In the genomic region with DNA sequence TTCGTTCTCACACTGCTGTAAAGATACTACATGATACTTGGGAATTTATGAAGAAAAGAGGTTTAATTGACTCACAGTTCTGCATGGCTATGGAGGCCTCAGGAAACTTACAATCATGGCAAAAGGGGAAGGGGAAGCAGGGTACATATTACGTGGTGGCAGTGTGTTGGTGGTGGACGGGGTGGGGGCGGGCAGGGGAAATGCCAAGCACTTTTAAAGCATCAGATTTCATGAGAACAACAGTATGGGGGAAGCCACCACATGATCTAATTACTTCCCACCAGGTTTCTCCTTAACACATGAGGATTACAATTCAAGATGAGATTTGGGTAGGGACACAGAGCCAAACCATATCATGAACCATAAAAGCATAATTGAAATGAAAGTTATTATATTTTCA, we compare ENCODE assay signal across 40 cellular contexts.
"Had no signal": no experiment of that assay in that cellular context is flagged by ENCODE, and none has a peak within 500 bp of the region (broad histone marks: within the 10 kb centered on the region; RNA-seq: fewer than 3 reads in every experiment).

No MANE protein-coding gene starts in this region.

- H3K27ac Mint-ChIP-seq: activated B cell treated with CpG ODN at 0.5 μM for 24 hours; activated CD4-positive, alpha-beta memory T cell treated with anti-CD3 and anti-CD28 coated beads for 36 hours; activated CD4-positive, alpha-beta T cell treated with anti-CD3 and anti-CD28 coated beads, Interleukin-2, amount 10 ng/mL, durations not matched to agents 24 days and 14 days; activated CD8-positive, alpha-beta T cell treated with anti-CD3 and anti-CD28 coated beads for 36 hours; activated naive CD4-positive, alpha-beta T cell treated with anti-CD3 and anti-CD28 coated beads for 36 hours; activated naive CD4-positive, alpha-beta T cell treated with anti-CD3 and anti-CD28 coated beads, Interleukin-2, amount 50 U/mL, for 72 hours; activated naive CD8-positive, alpha-beta T cell treated with anti-CD3 and anti-CD28 coated beads for 36 hours; activated T-cell treated with anti-CD3 and anti-CD28 coated beads, Interleukin-2, amount 50 U/mL, for 72 hours; activated T-helper 1 cell treated with anti-CD3 and anti-CD28 coated beads, Interleukin-12 subunit alpha, Interleukin-12 subunit beta, Interleukin-2, Interleukin-4 antibody, amounts not matched to agents 30 ng/mL and 10 ng/mL and 1 ng/mL, durations not matched to agents 14 hours and 24 hours and 36 hours; activated T-helper 17 cell treated with anti-CD3 and anti-CD28 coated beads, Interleukin-2, amount 50 U/mL, for 72 hours; T-helper 1 cell treated with Interleukin-12 subunit alpha and Interleukin-12 subunit beta and Interleukin-4 antibody, amounts not matched to agents 30 μg/mL and 1 μg/mL, for 36 hours; T-helper 2 cell treated with Interferon-gamma antibody and Interleukin-4, amounts not matched to agents 5 μg/mL and 100 μg/mL, for 36 hours had no signal

- H3K4me3 Mint-ChIP-seq: activated B cell treated with CpG ODN at 0.5 μM for 24 hours; activated CD4-positive, alpha-beta memory T cell treated with anti-CD3 and anti-CD28 coated beads for 36 hours; activated CD4-positive, alpha-beta T cell treated with anti-CD3 and anti-CD28 coated beads, Interleukin-2, amount 10 ng/mL, durations not matched to agents 24 days and 14 days; activated CD8-positive, alpha-beta T cell treated with anti-CD3 and anti-CD28 coated beads for 36 hours; activated naive CD4-positive, alpha-beta T cell treated with anti-CD3 and anti-CD28 coated beads for 36 hours; activated naive CD8-positive, alpha-beta T cell treated with anti-CD3 and anti-CD28 coated beads for 36 hours; activated T-cell treated with anti-CD3 and anti-CD28 coated beads, Interleukin-2, amount 50 U/mL, for 4 hours; activated T-cell treated with anti-CD3 and anti-CD28 coated beads, Interleukin-2, amount 50 U/mL, for 72 hours; activated T-helper 1 cell treated with anti-CD3 and anti-CD28 coated beads, Interleukin-12 subunit alpha, Interleukin-12 subunit beta, Interleukin-2, Interleukin-4 antibody, amounts not matched to agents 30 ng/mL and 10 ng/mL and 1 ng/mL, durations not matched to agents 14 hours and 24 hours and 36 hours; activated T-helper 17 cell treated with anti-CD3 and anti-CD28 coated beads, Interleukin-2, amount 50 U/mL, for 72 hours; central memory CD8-positive, alpha-beta T cell; T-helper 1 cell treated with Interleukin-12 subunit alpha and Interleukin-12 subunit beta and Interleukin-4 antibody, amounts not matched to agents 30 μg/mL and 1 μg/mL, for 36 hours; T-helper 2 cell treated with Interferon-gamma antibody and Interleukin-4, amounts not matched to agents 5 μg/mL and 100 μg/mL, for 36 hours had no signal

- H3K4me3 ChIP-seq: adrenal gland, body of pancreas, cardiac muscle cell had no signal

- H3K9me3 ChIP-seq: adrenal gland, body of pancreas had no signal

- H3K27me3 ChIP-seq: body of pancreas, brain microvascular endothelial cell, cardiac muscle cell had no signal

- H3K4me1 Mint-ChIP-seq: activated B cell treated with CpG ODN at 0.5 μM for 24 hours; activated CD4-positive, alpha-beta T cell treated with anti-CD3 and anti-CD28 coated beads, Interleukin-2, amount 10 ng/mL, durations not matched to agents 24 days and 14 days; activated naive CD8-positive, alpha-beta T cell treated with anti-CD3 and anti-CD28 coated beads for 36 hours; activated T-helper 17 cell treated with anti-CD3 and anti-CD28 coated beads, Interleukin-2, amount 50 U/mL, for 72 hours; central memory CD8-positive, alpha-beta T cell had no signal

- H3K27ac ChIP-seq: adrenal gland, body of pancreas, brain microvascular endothelial cell, cardiac muscle cell, VCaP had no signal

- FAIRE-seq: astrocyte, bronchial epithelial cell, TTC549 had no signal

- H3K36me3 ChIP-seq: adrenal gland, brain microvascular endothelial cell, cardiac muscle cell had no signal

- DNase-seq: activated B cell treated with CpG ODN at 0.5 μM for 24 hours; activated CD4-positive, alpha-beta memory T cell treated with anti-CD3 and anti-CD28 coated beads for 36 hours; activated CD4-positive, alpha-beta T cell treated with anti-CD3 and anti-CD28 coated beads for 4 hours; activated CD4-positive, alpha-beta T cell treated with anti-CD3 and anti-CD28 coated beads, Interleukin-2, amount 10 ng/mL, durations not matched to agents 24 days and 14 days; activated CD4-positive, alpha-beta T cell treated with anti-CD3 and anti-CD28 coated beads, Interleukin-2, amount 50 U/mL, for 1 hour; activated CD4-positive, alpha-beta T cell treated with anti-CD3 and anti-CD28 coated beads, Interleukin-2, amount 50 U/mL, for 4 hours; activated CD4-positive, CD25-positive, alpha-beta regulatory T cell treated with anti-CD3 and anti-CD28 coated beads, Interleukin-2, amount 50 U/mL, for 72 hours; activated CD8-positive, alpha-beta memory T cell treated with anti-CD3 and anti-CD28 coated beads, Interleukin-2, amount 50 U/mL, for 4 hours; activated CD8-positive, alpha-beta T cell treated with anti-CD3 and anti-CD28 coated beads for 36 hours; activated effector memory CD4-positive, alpha-beta T cell treated with anti-CD3 and anti-CD28 coated beads, Interleukin-2, amount 50 U/mL, for 16 hours; activated gamma-delta T cell treated with Interleukin-2 at 50 U/mL for 16 hours; activated naive CD4-positive, alpha-beta T cell; activated naive CD4-positive, alpha-beta T cell treated with anti-CD3 and anti-CD28 coated beads for 36 hours; activated naive CD4-positive, alpha-beta T cell treated with anti-CD3 and anti-CD28 coated beads, Interleukin-2, amount 50 U/mL, for 16 hours; activated naive CD8-positive, alpha-beta T cell treated with anti-CD3 and anti-CD28 coated beads for 36 hours; activated T-cell treated with anti-CD3 and anti-CD28 coated beads for 4 hours; activated T-cell treated with anti-CD3 and anti-CD28 coated beads, Interleukin-2, amount 50 U/mL, for 1 hour; activated T-cell treated with anti-CD3 and anti-CD28 coated beads, Interleukin-2, amount 50 U/mL, for 4 hours; activated T-cell treated with anti-CD3 and anti-CD28 coated beads, Interleukin-2, amount 50 U/mL, for 72 hours; adrenal gland; amniotic stem cell; aorta; body of pancreas; brain microvascular endothelial cell; caudate nucleus; cerebellar nuclear complex; T-helper 1 cell; T-helper 2 cell; T-helper 9 cell had no signal

- H3K4me1 ChIP-seq: adrenal gland, body of pancreas had no signal

- H3K36me3 Mint-ChIP-seq: activated CD4-positive, alpha-beta memory T cell treated with anti-CD3 and anti-CD28 coated beads for 36 hours; activated naive CD4-positive, alpha-beta T cell treated with anti-CD3 and anti-CD28 coated beads, Interleukin-2, amount 50 U/mL, for 72 hours; activated naive CD8-positive, alpha-beta T cell treated with anti-CD3 and anti-CD28 coated beads for 36 hours had no signal

- H3K9me3 Mint-ChIP-seq: activated CD4-positive, alpha-beta memory T cell treated with anti-CD3 and anti-CD28 coated beads for 36 hours; activated CD4-positive, alpha-beta T cell treated with anti-CD3 and anti-CD28 coated beads, Interleukin-2, amount 10 ng/mL, durations not matched to agents 24 days and 14 days; activated naive CD4-positive, alpha-beta T cell treated with anti-CD3 and anti-CD28 coated beads, Interleukin-2, amount 50 U/mL, for 72 hours; activated T-cell treated with anti-CD3 and anti-CD28 coated beads, Interleukin-2, amount 50 U/mL, for 4 hours; activated T-cell treated with anti-CD3 and anti-CD28 coated beads, Interleukin-2, amount 50 U/mL, for 72 hours; activated T-helper 1 cell treated with anti-CD3 and anti-CD28 coated beads, Interleukin-12 subunit alpha, Interleukin-12 subunit beta, Interleukin-2, Interleukin-4 antibody, amounts not matched to agents 30 ng/mL and 10 ng/mL and 1 ng/mL, durations not matched to agents 14 hours and 24 hours and 36 hours; activated T-helper 17 cell treated with anti-CD3 and anti-CD28 coated beads, Interleukin-2, amount 50 U/mL, for 72 hours; central memory CD8-positive, alpha-beta T cell; T-helper 1 cell treated with Interleukin-12 subunit alpha and Interleukin-12 subunit beta and Interleukin-4 antibody, amounts not matched to agents 30 μg/mL and 1 μg/mL, for 36 hours; T-helper 2 cell treated with Interferon-gamma antibody and Interleukin-4, amounts not matched to agents 5 μg/mL and 100 μg/mL, for 36 hours had no signal
